ENCODE assay signal across 8 cellular contexts in genomic region chrX:47144626-47145407, GRCh38. TPM values are rescaled to one million over a fixed set of nuclear protein-coding genes. Genes with fewer than 3 reads are reported as not detected.
DNase-seq lines count a peak whose midpoint lies in the region; TF ChIP-seq lines count a peak whose summit lies in the region.

NDUFB11 (minus strand) TSS chrX:47144702; CDS start chrX:47144679, 23 bp downstream.
RBM10 (plus strand) TSS chrX:47145221; CDS start chrX:47147482, 2,261 bp downstream.

- peak within 1 kb of the TSS; percentile 87 for H3K4me2 ChIP-seq in Loucy (ENCODE audit: low read depth, low read length, poor library complexity, severe bottlenecking)

- H3K9me3 Mint-ChIP-seq in nephron, result peaks cover 24% of the 10 kb centered on the region
- no peaks in the 10 kb centered on the region for H3K9me3 Mint-ChIP-seq in stimulated activated naive CD8-positive, alpha-beta T cell treated with anti-CD3 and anti-CD28 coated beads, Interleukin-15, Interleukin-2, amounts not matched to agents 100 ng/mL and 50 ng/mL, for 24 hours

- H3K4me1 Mint-ChIP-seq in nephron, result no peaks in the 10 kb centered on the region
- peaks cover 32% of the 10 kb centered on the region for H3K4me1 Mint-ChIP-seq in stimulated activated naive CD8-positive, alpha-beta T cell treated with anti-CD3 and anti-CD28 coated beads, Interleukin-15, Interleukin-2, amounts not matched to agents 100 ng/mL and 50 ng/mL, for 24 hours (ENCODE audit: low read depth)

- H3K79me2 ChIP-seq in Loucy (ENCODE audit: insufficient read depth, low read length), result peaks cover 70% of the 10 kb centered on the region

- H3K9ac ChIP-seq in Loucy (ENCODE audit: low read depth, low read length, poor library complexity, severe bottlenecking), result peak within 1 kb of the TSS; percentile 94

- peak within 1 kb of the TSS; percentile 96 to 100 (median 100) for H3K27ac Mint-ChIP-seq in nephron
- H3K27ac Mint-ChIP-seq in stimulated activated naive CD8-positive, alpha-beta T cell treated with anti-CD3 and anti-CD28 coated beads, Interleukin-15, Interleukin-2, amounts not matched to agents 100 ng/mL and 50 ng/mL, for 24 hours, result peak within 1 kb of the TSS; percentile 99

- in situ Hi-C loops in G401 (cut with HindIII; ENCODE audit: low sequenced_read_pairs), result no loop called here

- peaks cover 8% of the 10 kb centered on the region for H3K4me1 ChIP-seq in Loucy (ENCODE audit: insufficient read depth, low read length, poor library complexity, severe bottlenecking)

- peak; percentile 69 for TF ChIP-seq POLR2A in Raji (IDR thresholded peaks at IDR 0.05; ENCODE audit: insufficient read depth, low read depth, low read length)

- H3K36me3 ChIP-seq in H7 (replicated peaks; ENCODE audit: control insufficient read depth, insufficient read depth, low read length) (peaks cover 6% of the 10 kb centered on the region), Loucy (ENCODE audit: insufficient read depth, low read length) (peaks cover 5% of the 10 kb centered on the region; the same call in 1 of the 2 replicates)

- TF ChIP-seq CTCF in Loucy (conservative IDR thresholded peaks at IDR 0.05; ENCODE audit: low read length) (peak; percentile 51), nephron (IDR thresholded peaks at IDR 0.05; ENCODE audit: unreplicated experiment in 3 of 3) (peak; percentile 62 to 70 (median 67))

- no peaks in the 10 kb centered on the region for H3K27me3 Mint-ChIP-seq in nephron (ENCODE audit: low read depth)
- H3K27me3 Mint-ChIP-seq in stimulated activated naive CD8-positive, alpha-beta T cell treated with anti-CD3 and anti-CD28 coated beads, Interleukin-15, Interleukin-2, amounts not matched to agents 100 ng/mL and 50 ng/mL, for 24 hours, result no peaks in the 10 kb centered on the region

- H3K27me3 ChIP-seq in H7 (ENCODE audit: control insufficient read depth, insufficient read depth, low read length), result no peaks in the 10 kb centered on the region
- no peaks in the 10 kb centered on the region for H3K27me3 ChIP-seq in Loucy (ENCODE audit: insufficient read depth, low read length, poor library complexity, severe bottlenecking)

- H3F3A ChIP-seq in Loucy (ENCODE audit: low read depth), result no peaks in the 10 kb centered on the region

- H3K4me3 Mint-ChIP-seq in nephron, result peak within 1 kb of the TSS; percentile 97 to 100 (median 99)
- peak within 1 kb of the TSS; percentile 98 for H3K4me3 Mint-ChIP-seq in stimulated activated naive CD8-positive, alpha-beta T cell treated with anti-CD3 and anti-CD28 coated beads, Interleukin-15, Interleukin-2, amounts not matched to agents 100 ng/mL and 50 ng/mL, for 24 hours

- H4K20me1 ChIP-seq in Loucy (ENCODE audit: insufficient read depth, low read length, poor library complexity, severe bottlenecking), result peaks cover 40% of the 10 kb centered on the region

- H3K9me2 ChIP-seq in Loucy (replicated peaks; ENCODE audit: low read depth, low read length), result no peaks in the 10 kb centered on the region

- peak within 1 kb of the TSS; percentile 70 for H3K4me3 ChIP-seq in H7 (ENCODE audit: insufficient read depth, low read depth, low read length)
- peak within 1 kb of the TSS; percentile 93 for H3K4me3 ChIP-seq in Loucy (ENCODE audit: low read length, poor library complexity, severe bottlenecking)

- peak within 1 kb of the TSS; percentile 93 for H2AFZ ChIP-seq in Loucy (ENCODE audit: low read length)

- DNase-seq in G401 (ENCODE audit: low spot score) (peak; percentile 94), H7 (peak; percentile 94), fibroblast of peridontal ligament (ENCODE audit: extremely low read depth) (peak; percentile 92)
- DNase-seq in activated T-helper 9 cell treated with anti-CD3 and anti-CD28 coated beads, Interleukin-2, amount 50 U/mL, for 16 hours (ENCODE audit: low read depth), result peak; percentile 84

- H3K36me3 Mint-ChIP-seq in nephron (ENCODE audit: low read depth), result peaks cover 43% of the 10 kb centered on the region
- peaks cover 38% of the 10 kb centered on the region for H3K36me3 Mint-ChIP-seq in stimulated activated naive CD8-positive, alpha-beta T cell treated with anti-CD3 and anti-CD28 coated beads, Interleukin-15, Interleukin-2, amounts not matched to agents 100 ng/mL and 50 ng/mL, for 24 hours (ENCODE audit: low read depth)

- H3K9me3 ChIP-seq in Loucy (ENCODE audit: insufficient read depth, low read depth, low read length), result no peaks in the 10 kb centered on the region

RNA-seq across cellular contexts. Expression of gene NDUFB11, which starts in this region (rescaled TPM):
- total RNA-seq in G401 (2014; rRNA removed; shearing (Covaris generic)), result 87.1 and 115 TPM in 2 replicates
- 106 and 108 TPM in 2 replicates for total RNA-seq in H7 (2014; rRNA removed; shearing (Covaris generic))

RNA-seq across cellular contexts. Expression of gene RBM10, which starts in this region (rescaled TPM):
- total RNA-seq in G401 (2014; rRNA removed; shearing (Covaris generic)), result 51.8 and 67.8 TPM in 2 replicates
- 72.6 and 79.1 TPM in 2 replicates for total RNA-seq in H7 (2014; rRNA removed; shearing (Covaris generic))

Comparison
In these comparisons a context has a peak if more than half of its experiments do, and no peak if none do; other contexts are left out.
1. Peak in every context shown above with its lines: DNase-seq and H3K4me3 ChIP-seq.